In the genomic region with DNA sequence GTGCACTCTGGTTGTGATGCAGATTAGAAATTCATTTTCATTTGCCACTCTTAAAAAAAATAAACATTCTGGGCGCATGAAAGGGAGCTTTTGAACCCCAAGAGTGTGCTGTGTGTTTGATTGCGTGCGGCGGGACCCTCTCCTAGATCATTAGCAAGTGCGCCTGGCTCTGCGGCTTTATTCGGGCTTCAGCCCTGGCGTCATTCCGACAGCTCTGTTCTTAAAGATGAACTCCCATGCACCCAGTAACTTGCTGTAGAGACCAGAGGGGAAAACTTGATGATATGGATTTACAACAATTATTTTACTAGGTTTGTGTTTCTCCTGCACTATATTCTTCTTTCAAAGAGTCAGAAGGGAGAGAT, we compare ENCODE assay signal across 9 cellular contexts.
"Had no signal": no experiment of that assay in that cellular context is flagged by ENCODE, and none has a peak within 500 bp of the region (broad histone marks: within the 10 kb centered on the region; RNA-seq: fewer than 3 reads in every experiment).

No MANE protein-coding gene starts in this region.

- H3K27me3 Mint-ChIP-seq: progenitor cell of endocrine pancreas, T-helper 17 cell had no signal

- H3K36me3 ChIP-seq: upper lobe of right lung had no signal

- H3K9me3 ChIP-seq: upper lobe of right lung had no signal

- FAIRE-seq: colon, TTC549 had no signal

- H3K4me3 ChIP-seq: smooth muscle cell, upper lobe of right lung had no signal

- DNase-seq: kidney glomerular epithelial cell, occipital lobe, T-helper 17 cell, upper lobe of right lung had no signal

- H3K27me3 ChIP-seq: upper lobe of right lung had no signal

- H3K27ac ChIP-seq: upper lobe of right lung had no signal

- H3K9me3 Mint-ChIP-seq: natural killer cell had no signal

- H3K36me3 Mint-ChIP-seq: natural killer cell had no signal
